ENCODE assay signal across 19 cellular contexts in genomic region chr11:78076733-78077403, GRCh38. TPM values are rescaled to one million over a fixed set of nuclear protein-coding genes. Genes with fewer than 3 reads are reported as not detected.
DNase-seq lines count a peak whose midpoint lies in the region; ATAC-seq, FAIRE-seq and TF ChIP-seq lines count a peak whose summit lies in the region.
"Had no signal": no experiment of that assay in that cellular context is flagged by ENCODE, and none has a peak within 500 bp of the region (broad histone marks: within the 10 kb centered on the region; RNA-seq: fewer than 3 reads in every experiment).

No MANE protein-coding gene starts in this region.

- DNase-seq in HepG2 (ENCODE audit: low spot score), result no peak
- no peak for DNase-seq in right lobe of liver
- DNase-seq in T-helper 2 cell treated with Interferon-gamma antibody and Interleukin-4, amounts not matched to agents 5 μg/mL and 100 μg/mL, for 36 hours (ENCODE audit: low spot score), result no peak
- no peak for DNase-seq in hepatocyte (ENCODE audit: low spot score)
- DNase-seq in testis, result no peak
- DNase-seq in upper lobe of left lung, result no peak
- DNase-seq in kidney tubule cell (ENCODE audit: low spot score), result no peak
- DNase-seq: activated CD4-positive, CD25-positive, alpha-beta regulatory T cell; caudate nucleus; GF-D8; NCI-H1417 treated with DMSO at 0.1 percent for 48 hours; NCI-H524; SHP77; stimulated activated CD8-positive, alpha-beta memory T cell treated with anti-CD3 and anti-CD28 coated beads, Interleukin-4, amount 100 ng/mL, for 48 hours had no signal

- FAIRE-seq in HepG2 (lab: Jason Lieb, UNC), result no peak

- H3K27ac ChIP-seq in HepG2 (ENCODE audit: extremely low read length, insufficient read depth, low read length) (peak overlapping the region; percentile 21), right lobe of liver (no peak overlapping the region), hepatocyte (no peak overlapping the region), testis (no peak overlapping the region), upper lobe of left lung (peak overlapping the region in 1 of 4 donors; percentile 11)

- TF ChIP-seq POLR2A in HepG2 (IDR thresholded peaks at IDR 0.05; ENCODE audit: insufficient read depth in 1 of 2, low read depth in 2 of 2, low read length in 2 of 2) (no peak), right lobe of liver (IDR thresholded peaks at IDR 0.05) (no peak), testis (IDR thresholded peaks at IDR 0.05) (no peak), upper lobe of left lung (IDR thresholded peaks at IDR 0.05) (no peak)

- CTCF ChIA-PET in HepG2 (lab: Yijun Ruan, JAX; ENCODE audit: low intra/inter-chr PET ratio, low total read pairs), result no interaction called here

- no peaks in the 10 kb centered on the region for H3K9me2 ChIP-seq in hepatocyte (replicated peaks; ENCODE audit: insufficient read depth)

- 52% methylated on average over 6 of the region's 6 CpGs for WGBS in HepG2 (ENCODE audit: low lambda C conversion rate)
- WGBS in right lobe of liver (ENCODE audit: insufficient coverage, low coverage, low lambda C conversion rate, missing lambda C conversion rate), result 91% methylated on average over 6 of the region's 6 CpGs
- WGBS in hepatocyte (ENCODE audit: low lambda C conversion rate, missing lambda C conversion rate), result 92% methylated on average over 6 of the region's 6 CpGs
- 83 to 85% methylated on average over 6 of the region's 6 CpGs for WGBS in testis, 2 donors
- 74% methylated on average over 6 of the region's 6 CpGs for WGBS in upper lobe of left lung, 2 donors

- POLR2A ChIA-PET in HepG2 (lab: Yijun Ruan, JAX), result interaction anchor here (1.1 to 5.0 kb wide), 8 partner anchors 10 to 94 kb away, joined by 3 to 37 read pairs (median 8); partner anchors contain the start of genes ALG8 and INTS4

- TF ChIP-seq RAD21 in HepG2 (CRISPR knock-in tag; IDR thresholded peaks at IDR 0.05), result no peak

- H3K4me3 Mint-ChIP-seq in T-helper 2 cell treated with Interferon-gamma antibody and Interleukin-4, amounts not matched to agents 5 μg/mL and 100 μg/mL, for 36 hours, result peak overlapping the region; percentile 96

- H3K4me3 ChIP-seq in HepG2 (replicated peaks in 1 of 3; ENCODE audit: insufficient read depth in 1 of 3, low read depth in 2 of 3, low read length in 3 of 3), result peak overlapping the region; percentile 5 to 96 (median 86); a peak in 5 of 6 replicates
- no peak overlapping the region for H3K4me3 ChIP-seq in right lobe of liver
- H3K4me3 ChIP-seq in hepatocyte, result no peak overlapping the region
- no peak overlapping the region for H3K4me3 ChIP-seq in testis
- peak overlapping the region in 1 of 4 donors; percentile 64 for H3K4me3 ChIP-seq in upper lobe of left lung

- H3K4me2 ChIP-seq in HepG2 (ENCODE audit: low read depth, low read length) (peak overlapping the region; percentile 84), hepatocyte (peak overlapping the region; percentile 95)

- no peaks in the 10 kb centered on the region for H3K9me3 Mint-ChIP-seq in T-helper 2 cell treated with Interferon-gamma antibody and Interleukin-4, amounts not matched to agents 5 μg/mL and 100 μg/mL, for 36 hours

- H2AFZ ChIP-seq in HepG2 (ENCODE audit: low read length) (no peak overlapping the region), hepatocyte (no peak overlapping the region)

- H4K20me1 ChIP-seq in HepG2 (ENCODE audit: insufficient read depth, low read length) (peaks cover 36% of the 10 kb centered on the region), hepatocyte (ENCODE audit: insufficient read depth, poor library complexity, severe bottlenecking) (peaks cover 29% of the 10 kb centered on the region)

- H3K4me1 ChIP-seq in HepG2 (ENCODE audit: insufficient read depth, low read length), result peaks cover 79% of the 10 kb centered on the region
- H3K4me1 ChIP-seq in right lobe of liver, result peaks cover 0 to 43% (median 16%) of the 10 kb centered on the region in 4 donors
- H3K4me1 ChIP-seq in hepatocyte (ENCODE audit: insufficient read depth), result peaks cover 17% of the 10 kb centered on the region
- H3K4me1 ChIP-seq in testis, result peaks cover 15% of the 10 kb centered on the region
- peaks cover 25 to 48% (median 41%) of the 10 kb centered on the region in 4 donors for H3K4me1 ChIP-seq in upper lobe of left lung

- no peak overlapping the region for H3K27ac Mint-ChIP-seq in T-helper 2 cell treated with Interferon-gamma antibody and Interleukin-4, amounts not matched to agents 5 μg/mL and 100 μg/mL, for 36 hours

- intact Hi-C loops in HepG2 (cut with micrococcal nuclease; ENCODE audit: unreplicated experiment) (loop anchor here (5.0 kb wide), 1 partner anchor 110 kb away; the partner anchor contains the start of genes KCTD21 and USP35), right lobe of liver (cut with DNase I) (no loop called here), testis (cut with DNase I; ENCODE audit: low total_unique reads) (no loop called here)

- BruUV-seq in HepG2 (replicated peaks; lab: Mats Ljungman, UMichigan), result no TSS peak

- peak; percentile 24; the same call in 1 of the 2 replicates for TF ChIP-seq CTCF in HepG2 (CRISPR knock-in tag; IDR thresholded peaks at IDR 0.05)
- TF ChIP-seq CTCF in right lobe of liver (IDR thresholded peaks at IDR 0.05), result no peak
- TF ChIP-seq CTCF in hepatocyte (IDR thresholded peaks at IDR 0.05; ENCODE audit: poor library complexity), result no peak
- no peak for TF ChIP-seq CTCF in testis (IDR thresholded peaks at IDR 0.05)
- no peak for TF ChIP-seq CTCF in upper lobe of left lung (IDR thresholded peaks at IDR 0.05)

- H3K79me2 ChIP-seq in HepG2 (ENCODE audit: insufficient read depth, low read length) (peaks cover 79% of the 10 kb centered on the region), hepatocyte (peaks cover 80% of the 10 kb centered on the region)

- H3K27me3 ChIP-seq in HepG2 (ENCODE audit: control insufficient read depth in 1 of 2, insufficient read depth in 2 of 2, low read length in 2 of 2) (no peaks in the 10 kb centered on the region; a peak in 1 of 5 replicates), right lobe of liver (no peaks in the 10 kb centered on the region), hepatocyte (no peaks in the 10 kb centered on the region), testis (no peaks in the 10 kb centered on the region), upper lobe of left lung (no peaks in the 10 kb centered on the region)

- no peaks in the 10 kb centered on the region for H3K9me3 ChIP-seq in HepG2 (ENCODE audit: low read length)
- H3K9me3 ChIP-seq in right lobe of liver, result no peaks in the 10 kb centered on the region
- H3K9me3 ChIP-seq in hepatocyte (ENCODE audit: low read depth), result no peaks in the 10 kb centered on the region
- no peaks in the 10 kb centered on the region for H3K9me3 ChIP-seq in testis
- no peaks in the 10 kb centered on the region for H3K9me3 ChIP-seq in upper lobe of left lung

- ATAC-seq in HepG2 (no peak), right lobe of liver (no peak), upper lobe of left lung (ENCODE audit: low FRiP score in 2 of 2) (no peak), HG03469 (IDR thresholded peaks at IDR 0.05; ENCODE audit: unreplicated experiment) (no peak)
- ATAC-seq: esophagus mucosa, HCT116 had no signal

- peaks cover 20% of the 10 kb centered on the region for H3K36me3 Mint-ChIP-seq in T-helper 2 cell treated with Interferon-gamma antibody and Interleukin-4, amounts not matched to agents 5 μg/mL and 100 μg/mL, for 36 hours (ENCODE audit: low read depth)

- H3K36me3 ChIP-seq in HepG2 (replicated peaks in 1 of 2; ENCODE audit: control insufficient read depth in 1 of 2, insufficient read depth in 2 of 2, low read length in 2 of 2) (peaks cover 2 to 24% of the 10 kb centered on the region in 2 experiments), right lobe of liver (peaks cover 0 to 8% (median 1%) of the 10 kb centered on the region in 4 donors), hepatocyte (replicated peaks; ENCODE audit: insufficient read depth, low read depth) (no peaks in the 10 kb centered on the region), testis (ENCODE audit: low read depth, missing control alignments) (no peaks in the 10 kb centered on the region), upper lobe of left lung (peaks cover 0 to 7% (median under 1%) of the 10 kb centered on the region in 4 donors)

- TF ChIP-seq EP300 in HepG2 (IDR thresholded peaks at IDR 0.05; ENCODE audit: low read depth in 2 of 2, low read length in 2 of 2), result no peak
- TF ChIP-seq EP300 in HepG2 (CRISPR knock-in tag; IDR thresholded peaks at IDR 0.05; ENCODE audit: borderline replicate concordance), result no peak
- no peak for TF ChIP-seq EP300 in upper lobe of left lung (IDR thresholded peaks at IDR 0.05)

- H3K9ac ChIP-seq in HepG2 (ENCODE audit: insufficient read depth, low read depth, low read length), result peak overlapping the region; percentile 25; the same call in 1 of the 2 replicates

- H3K27me3 Mint-ChIP-seq in T-helper 2 cell treated with Interferon-gamma antibody and Interleukin-4, amounts not matched to agents 5 μg/mL and 100 μg/mL, for 36 hours (ENCODE audit: low read depth), result no peaks in the 10 kb centered on the region

- peaks cover 42% of the 10 kb centered on the region for H3K4me1 Mint-ChIP-seq in T-helper 2 cell treated with Interferon-gamma antibody and Interleukin-4, amounts not matched to agents 5 μg/mL and 100 μg/mL, for 36 hours (ENCODE audit: low read depth)

- in situ Hi-C loops in HepG2 (cut with HindIII; ENCODE audit: extremely low pct_ligation_motif_present, low pct_unique_long_range_greater_than_20kb), result no loop called here

RNA-seq across cellular contexts. Expression of gene NDUFC2, which starts 2.8 kb away (rescaled TPM):
- total RNA-seq in HepG2 (2016; rRNA removed; fragmentation: Illumina TruSeq; extraction: Trizol), result 312 and 363 TPM in 2 replicates
- total RNA-seq in HepG2 (2016; cell fraction: cytosol; rRNA removed; fragmentation: Illumina TruSeq; extraction: Trizol; ENCODE audit: low read depth), result 93.1 and 138 TPM in 2 replicates
- 330 and 377 TPM in 2 replicates for total RNA-seq in HepG2 (2016; cell fraction: insoluble cytoplasmic fraction; rRNA removed; fragmentation: Illumina TruSeq; extraction: Trizol)
- 90.9 and 140 TPM in 2 replicates for total RNA-seq in HepG2 (2016; cell fraction: membrane; rRNA removed; fragmentation: Illumina TruSeq; extraction: Trizol)
- 278 and 315 TPM in 2 replicates for total RNA-seq in HepG2 (2016; cell fraction: nucleus; rRNA removed; fragmentation: Illumina TruSeq; extraction: Trizol)
- 220 and 256 TPM in 2 replicates for polyA plus RNA-seq in HepG2 (2011; rRNA removed)
- 307 and 524 TPM in 2 replicates for polyA plus RNA-seq in HepG2 (2011; cell fraction: cytosol; rRNA removed)
- 91.7 and 102 TPM in 2 replicates for polyA plus RNA-seq in HepG2 (2011; cell fraction: nucleus; rRNA removed)
- 411 and 581 TPM in 2 replicates for polyA plus RNA-seq in HepG2 (2012)
- polyA plus RNA-seq in HepG2 (2016; cell fraction: cytosol; fragmentation: Illumina TruSeq; extraction: Trizol; ENCODE audit: low read depth), result 163 and 221 TPM in 2 replicates
- polyA plus RNA-seq in HepG2 (2016; cell fraction: insoluble cytoplasmic fraction; fragmentation: Illumina TruSeq; extraction: Trizol; ENCODE audit: low read depth), result 491 and 517 TPM in 2 replicates
- 170 and 204 TPM in 2 replicates for polyA plus RNA-seq in HepG2 (2016; cell fraction: membrane; fragmentation: Illumina TruSeq; extraction: Trizol; ENCODE audit: low read depth)
- polyA plus RNA-seq in HepG2 (2016; cell fraction: nucleus; fragmentation: Illumina TruSeq; extraction: Trizol; ENCODE audit: insufficient read depth, low read depth), result 572 and 587 TPM in 2 replicates
- 103 and 165 TPM in 2 replicates for polyA minus RNA-seq in HepG2 (2011; rRNA and poly(A)+ RNA removed; ENCODE audit: low replicate concordance)
- 108 and 131 TPM in 2 replicates for polyA minus RNA-seq in HepG2 (2011; cell fraction: cytosol; rRNA and poly(A)+ RNA removed)
- polyA minus RNA-seq in HepG2 (2011; cell fraction: nucleus; rRNA and poly(A)+ RNA removed), result 63.0 and 77.8 TPM in 2 replicates
- total RNA-seq in right lobe of liver, result 100 to 1,000 TPM; 105 to 265 (median 183) TPM
- total RNA-seq in hepatocyte, result 107 and 115 TPM in 2 replicates
- 442 and 481 TPM in 2 replicates for polyA plus RNA-seq in hepatocyte
- total RNA-seq in testis, result 100 to 1,000 TPM in 1 of 2 donors, 10 to 100 TPM in 1; 94.7 to 105 TPM
- polyA plus RNA-seq in testis (ENCODE audit: insufficient read depth, low read depth, low replicate concordance), result 210 TPM
- total RNA-seq in upper lobe of left lung, result 100 to 1,000 TPM in 3 of 6 donors, 10 to 100 TPM in 3; 19.9 to 155 (median 91.4) TPM

RNA-seq across cellular contexts. Expression of gene THRSP, which starts 13.2 kb away (rescaled TPM):
- total RNA-seq in HepG2 (2016; rRNA removed; fragmentation: Illumina TruSeq; extraction: Trizol), result 0.13 TPM in 1 of 2 replicates, not detected in the other
- not detected in 2 replicates for total RNA-seq in HepG2 (2016; cell fraction: cytosol; rRNA removed; fragmentation: Illumina TruSeq; extraction: Trizol; ENCODE audit: low read depth)
- total RNA-seq in HepG2 (2016; cell fraction: insoluble cytoplasmic fraction; rRNA removed; fragmentation: Illumina TruSeq; extraction: Trizol), result not detected in 2 replicates
- total RNA-seq in HepG2 (2016; cell fraction: membrane; rRNA removed; fragmentation: Illumina TruSeq; extraction: Trizol), result not detected in 2 replicates
- total RNA-seq in HepG2 (2016; cell fraction: nucleus; rRNA removed; fragmentation: Illumina TruSeq; extraction: Trizol), result 0.34 TPM in 1 of 2 replicates, not detected in the other
- 0.48 and 0.58 TPM in 2 replicates for polyA plus RNA-seq in HepG2 (2011; rRNA removed)
- polyA plus RNA-seq in HepG2 (2011; cell fraction: cytosol; rRNA removed), result 0.35 and 0.43 TPM in 2 replicates
- polyA plus RNA-seq in HepG2 (2011; cell fraction: nucleus; rRNA removed), result 0.61 and 0.71 TPM in 2 replicates
- polyA plus RNA-seq in HepG2 (2012), result 0.13 and 0.20 TPM in 2 replicates
- not detected in 2 replicates for polyA plus RNA-seq in HepG2 (2016; cell fraction: cytosol; fragmentation: Illumina TruSeq; extraction: Trizol; ENCODE audit: low read depth)
- polyA plus RNA-seq in HepG2 (2016; cell fraction: insoluble cytoplasmic fraction; fragmentation: Illumina TruSeq; extraction: Trizol; ENCODE audit: low read depth), result not detected in 2 replicates
- not detected in 2 replicates for polyA plus RNA-seq in HepG2 (2016; cell fraction: membrane; fragmentation: Illumina TruSeq; extraction: Trizol; ENCODE audit: low read depth)
- polyA plus RNA-seq in HepG2 (2016; cell fraction: nucleus; fragmentation: Illumina TruSeq; extraction: Trizol; ENCODE audit: insufficient read depth, low read depth), result 0.41 TPM in 1 of 2 replicates, not detected in the other
- 0.86 TPM in 1 of 2 replicates, not detected in the other for polyA minus RNA-seq in HepG2 (2011; rRNA and poly(A)+ RNA removed; ENCODE audit: low replicate concordance)
- polyA minus RNA-seq in HepG2 (2011; cell fraction: cytosol; rRNA and poly(A)+ RNA removed), result not detected in 2 replicates
- 0.64 TPM in 1 of 2 replicates, not detected in the other for polyA minus RNA-seq in HepG2 (2011; cell fraction: nucleus; rRNA and poly(A)+ RNA removed)
- 10 to 100 TPM in 4 of 6 experiments, 1 to 10 TPM in 2; 3.0 to 92.0 (median 40.1) TPM for total RNA-seq in right lobe of liver
- 0.17 TPM in 1 of 2 replicates, not detected in the other for total RNA-seq in hepatocyte
- polyA plus RNA-seq in hepatocyte, result 0.13 and 0.17 TPM in 2 replicates
- under 1 TPM in 1 of 2 donors, not detected in 1; 0.31 TPM for total RNA-seq in testis
- 0.37 TPM for polyA plus RNA-seq in testis (ENCODE audit: insufficient read depth, low read depth, low replicate concordance)
- under 1 TPM in 1 of 6 donors, not detected in 5; 0.17 TPM for total RNA-seq in upper lobe of left lung
- total RNA-seq: esophagus mucosa, lung microvascular endothelial cell had no signal
- polyA plus RNA-seq: BJ had no signal

RNA-seq across cellular contexts. Expression of gene KCTD14, which starts 53.8 kb away (rescaled TPM):
- total RNA-seq in HepG2 (2016; rRNA removed; fragmentation: Illumina TruSeq; extraction: Trizol) (10.3 and 15.3 TPM in 2 replicates), right lobe of liver (10 to 100 TPM in 1 of 6 experiments, 1 to 10 TPM in 5; 4.8 to 12.1 (median 6.3) TPM), hepatocyte (6.0 TPM in 2 replicates), testis (1 to 10 TPM in 1 of 2 donors, under 1 TPM in 1; 0.71 to 1.4 TPM), upper lobe of left lung (10 to 100 TPM; 10.3 to 28.6 (median 24.3) TPM)
- 2.4 and 3.4 TPM in 2 replicates for total RNA-seq in HepG2 (2016; cell fraction: cytosol; rRNA removed; fragmentation: Illumina TruSeq; extraction: Trizol; ENCODE audit: low read depth)
- 9.9 and 15.5 TPM in 2 replicates for total RNA-seq in HepG2 (2016; cell fraction: insoluble cytoplasmic fraction; rRNA removed; fragmentation: Illumina TruSeq; extraction: Trizol)
- total RNA-seq in HepG2 (2016; cell fraction: membrane; rRNA removed; fragmentation: Illumina TruSeq; extraction: Trizol), result 5.3 TPM in 2 replicates
- 4.4 and 4.9 TPM in 2 replicates for total RNA-seq in HepG2 (2016; cell fraction: nucleus; rRNA removed; fragmentation: Illumina TruSeq; extraction: Trizol)
- polyA plus RNA-seq in HepG2 (2011; rRNA removed) (12.6 and 15.6 TPM in 2 replicates), hepatocyte (8.1 and 8.7 TPM in 2 replicates), testis (ENCODE audit: insufficient read depth, low read depth, low replicate concordance) (3.8 TPM)
- 13.0 and 14.4 TPM in 2 replicates for polyA plus RNA-seq in HepG2 (2011; cell fraction: cytosol; rRNA removed)
- 3.1 and 4.4 TPM in 2 replicates for polyA plus RNA-seq in HepG2 (2011; cell fraction: nucleus; rRNA removed)
- 11.1 and 12.1 TPM in 2 replicates for polyA plus RNA-seq in HepG2 (2012)
- 2.7 and 2.8 TPM in 2 replicates for polyA plus RNA-seq in HepG2 (2016; cell fraction: cytosol; fragmentation: Illumina TruSeq; extraction: Trizol; ENCODE audit: low read depth)
- polyA plus RNA-seq in HepG2 (2016; cell fraction: insoluble cytoplasmic fraction; fragmentation: Illumina TruSeq; extraction: Trizol; ENCODE audit: low read depth), result 25.7 and 26.4 TPM in 2 replicates
- 5.3 and 5.6 TPM in 2 replicates for polyA plus RNA-seq in HepG2 (2016; cell fraction: membrane; fragmentation: Illumina TruSeq; extraction: Trizol; ENCODE audit: low read depth)
- 6.9 and 9.0 TPM in 2 replicates for polyA plus RNA-seq in HepG2 (2016; cell fraction: nucleus; fragmentation: Illumina TruSeq; extraction: Trizol; ENCODE audit: insufficient read depth, low read depth)
- polyA minus RNA-seq in HepG2 (2011; rRNA and poly(A)+ RNA removed; ENCODE audit: low replicate concordance), result 0.12 and 17.7 TPM in 2 replicates
- polyA minus RNA-seq in HepG2 (2011; cell fraction: cytosol; rRNA and poly(A)+ RNA removed), result 7.1 and 7.4 TPM in 2 replicates
- polyA minus RNA-seq in HepG2 (2011; cell fraction: nucleus; rRNA and poly(A)+ RNA removed), result 2.3 and 5.1 TPM in 2 replicates
- total RNA-seq: lung microvascular endothelial cell had no signal

Comparison
In these comparisons a context has a peak if more than half of its experiments do, and no peak if none do; other contexts are left out.
1. H3K4me3 ChIP-seq: peak in HepG2 (3 of 3); none in right lobe of liver (0 of 3), hepatocyte (single experiment) and testis (0 of 2).